ENCODE assay signal across 8 cellular contexts in genomic region chr14:69129264-69129880, GRCh38. TPM values are rescaled to one million over a fixed set of nuclear protein-coding genes. Genes with fewer than 3 reads are reported as not detected.
DNase-seq lines count a peak whose midpoint lies in the region; ATAC-seq and TF ChIP-seq lines count a peak whose summit lies in the region.

No MANE protein-coding gene starts in this region.

- H3K4me3 ChIP-seq in HL-60 (replicated peaks; ENCODE audit: insufficient read depth, low read length), result no peak overlapping the region

- DNase-seq in Daoy (ENCODE audit: low read depth) (peak; percentile 84), HL-60 (ENCODE audit: low read depth in 1 of 2, low spot score in 1 of 2) (peak in 1 of 2 experiments; percentile 51), NCI-H774 (lab: John Stamatoyannopoulos, UW) (peak; percentile 54), lung microvascular endothelial cell (ENCODE audit: low read depth in 2 of 2) (peak; percentile 88 to 91)
- DNase-seq in activated CD4-positive, alpha-beta memory T cell treated with anti-CD3 and anti-CD28 coated beads for 36 hours, result peak; percentile 81
- peak; percentile 66 for DNase-seq in effector CD4-positive, alpha-beta T cell
- DNase-seq in stimulated activated CD4-positive, alpha-beta T cell treated with anti-CD3 and anti-CD28 coated beads, TNF-alpha, amount 100 ng/mL, for 48 hours (ENCODE audit: low read depth in 3 of 3), result peak; percentile 35 to 73 (median 54)

- CTCF ChIA-PET in activated CD4-positive, alpha-beta memory T cell treated with anti-CD3 and anti-CD28 coated beads for 36 hours (lab: Charles Lee), result interaction anchor here (0.5 to 8.5 kb wide), 36 partner anchors 7 to 333 kb away, joined by 3 to 146 read pairs (median 4); partner anchors contain the start of genes DCAF5 and EXD2

- peak; percentile 49 for TF ChIP-seq CTCF in HL-60 (IDR thresholded peaks at IDR 0.05; ENCODE audit: insufficient read depth, low read length)

- no peaks in the 10 kb centered on the region for H3K27me3 Mint-ChIP-seq in activated CD4-positive, alpha-beta memory T cell treated with anti-CD3 and anti-CD28 coated beads for 36 hours

- ATAC-seq in HG02970 (IDR thresholded peaks at IDR 0.05; ENCODE audit: low FRiP score, unreplicated experiment), result no peak

- peaks cover 59% of the 10 kb centered on the region for H3K4me1 Mint-ChIP-seq in activated CD4-positive, alpha-beta memory T cell treated with anti-CD3 and anti-CD28 coated beads for 36 hours (ENCODE audit: low read depth)

- POLR2A ChIA-PET in activated CD4-positive, alpha-beta memory T cell treated with anti-CD3 and anti-CD28 coated beads for 36 hours (lab: Charles Lee), result interaction anchor here (0.5 to 0.7 kb wide), 2 partner anchors 21 to 106 kb away, joined by 3 to 5 read pairs; no protein-coding TSS in a partner anchor

- H3K9me3 Mint-ChIP-seq in activated CD4-positive, alpha-beta memory T cell treated with anti-CD3 and anti-CD28 coated beads for 36 hours, result no peaks in the 10 kb centered on the region

- no peaks in the 10 kb centered on the region for H3K27me3 ChIP-seq in HL-60 (ENCODE audit: insufficient read depth, poor library complexity, severe bottlenecking)

- intact Hi-C loops in activated CD4-positive, alpha-beta memory T cell treated with anti-CD3 and anti-CD28 coated beads for 36 hours (cut with micrococcal nuclease), result loop anchor here (1.0 to 10.0 kb wide), 4 partner anchors 24 to 331 kb away; partner anchors contain the start of genes DCAF5, ERH, EXD2 and SLC39A9

- H3K4me3 Mint-ChIP-seq in activated CD4-positive, alpha-beta memory T cell treated with anti-CD3 and anti-CD28 coated beads for 36 hours, result no peak overlapping the region

- H3K27ac ChIP-seq in HL-60 (replicated peaks), result no peak overlapping the region

- H3K36me3 Mint-ChIP-seq in activated CD4-positive, alpha-beta memory T cell treated with anti-CD3 and anti-CD28 coated beads for 36 hours, result no peaks in the 10 kb centered on the region

- peak overlapping the region; percentile 31 for H3K27ac Mint-ChIP-seq in activated CD4-positive, alpha-beta memory T cell treated with anti-CD3 and anti-CD28 coated beads for 36 hours

RNA-seq across cellular contexts. Expression of gene DCAF5, which starts 23.5 kb away (rescaled TPM):
- total RNA-seq in Daoy (2014; rRNA removed; shearing (Covaris generic)), result 7.8 and 9.7 TPM in 2 replicates
- total RNA-seq in activated CD4-positive, alpha-beta memory T cell treated with anti-CD3 and anti-CD28 coated beads for 36 hours, result 10 to 100 TPM; 32.3 to 34.0 TPM
- 8.5 and 11.5 TPM in 2 replicates for total RNA-seq in lung microvascular endothelial cell
